ENCODE assay signal across 22 cellular contexts in the genomic region with DNA sequence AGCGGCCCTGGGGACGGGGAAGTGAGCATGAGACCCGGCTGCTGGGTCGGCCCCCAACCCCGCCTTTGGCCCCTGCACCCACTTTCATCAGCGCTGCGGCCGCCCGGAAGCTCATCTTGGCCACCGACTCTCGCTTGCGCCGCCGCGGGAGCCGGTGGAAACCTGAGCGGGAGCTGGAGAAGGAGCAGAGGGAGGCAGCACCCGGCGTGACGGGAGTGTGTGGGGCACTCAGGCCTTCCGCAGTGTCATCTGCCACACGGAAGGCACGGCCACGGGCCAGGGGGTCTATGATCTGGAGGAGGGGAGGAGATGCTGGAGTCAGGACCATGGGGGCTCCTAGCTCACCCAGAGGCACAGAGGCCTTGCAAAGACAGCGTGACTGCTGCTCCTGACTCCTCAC. TPM values are rescaled to one million over a fixed set of nuclear protein-coding genes. Genes with fewer than 3 reads are reported as not detected.
"Had no signal": no experiment of that assay in that cellular context is flagged by ENCODE, and none has a peak within 500 bp of the region (broad histone marks: within the 10 kb centered on the region; RNA-seq: fewer than 3 reads in every experiment).

No MANE protein-coding gene starts in this region.

- H3K27me3 ChIP-seq: heart left ventricle, hepatocyte, pancreas, right lobe of liver, suprapubic skin, tibial artery, uterus had no signal

- ATAC-seq: heart left ventricle; left lobe of liver; mucosa of descending colon; naive thymus-derived CD4-positive, alpha-beta T cell; natural killer cell treated with Interleukin-12 subunit alpha and Interleukin-12 subunit beta and Interleukin-15 and Interleukin-18, amount 100 ng/mL, for 72 hours; pancreas; right lobe of liver; stimulated activated effector memory CD8-positive, alpha-beta T cell treated with anti-CD3 and anti-CD28 coated beads, Interleukin-12 subunit alpha, Interleukin-12 subunit beta, amount 100 ng/mL, for 72 hours had no signal

- H3K9me3 ChIP-seq: heart left ventricle, mucosa of descending colon, pancreas, prostate gland, right lobe of liver, suprapubic skin, thoracic aorta, tibial artery, uterus had no signal

- H3K4me1 ChIP-seq: pancreas, right lobe of liver had no signal

- H3K27ac ChIP-seq: heart left ventricle, hepatocyte, pancreas, prostate gland, right lobe of liver, skin epidermis, suprapubic skin, thoracic aorta, tibial artery, uterus had no signal

- H3K4me3 ChIP-seq: heart left ventricle, hepatocyte, mucosa of descending colon, pancreas, prostate gland, right lobe of liver, skin epidermis, suprapubic skin, thoracic aorta, tibial artery, uterus had no signal

- DNase-seq: glutamatergic neuron; islet precursor cell; midbrain; mucosa of descending colon; naive thymus-derived CD4-positive, alpha-beta T cell; retina; stimulated activated CD4-positive, alpha-beta T cell treated with anti-CD3 and anti-CD28 coated beads, Interleukin-4, amount 100 ng/mL, for 24 hours; stimulated activated naive CD4-positive, alpha-beta T cell; tibial artery; trophoblast cell; uterus had no signal

- H3K36me3 ChIP-seq: right lobe of liver, uterus had no signal

RNA-seq across cellular contexts. Expression of gene RHBDF1, which starts 9.5 kb away (rescaled TPM):
- polyA plus RNA-seq: naive thymus-derived CD4-positive, alpha-beta T cell had no signal
